In the genomic region with DNA sequence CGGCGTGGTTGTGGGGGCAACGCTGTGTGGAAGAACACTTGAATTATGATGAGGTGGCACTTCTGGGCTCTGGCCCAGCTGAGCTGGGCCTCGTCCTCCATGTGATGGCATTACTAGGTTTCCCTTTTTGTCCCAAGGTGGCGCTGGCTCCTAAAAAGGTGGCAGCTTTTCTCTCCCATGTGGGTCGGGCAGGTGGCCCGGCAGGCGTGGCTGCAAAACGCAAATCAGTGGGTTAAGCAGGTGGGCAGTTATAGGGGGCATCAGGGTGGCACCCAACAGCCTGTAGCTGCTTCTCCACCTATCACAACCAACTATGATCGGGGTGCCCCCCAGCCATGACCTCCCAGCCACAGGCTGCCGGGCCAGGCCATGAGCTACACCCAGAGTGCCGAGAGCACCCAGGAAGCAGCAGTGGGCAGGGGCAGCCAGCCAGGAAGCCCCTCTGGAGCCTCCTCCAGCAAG, we compare ENCODE assay signal across 19 cellular contexts. TPM values are rescaled to one million over a fixed set of nuclear protein-coding genes. Genes with fewer than 3 reads are reported as not detected.
DNase-seq lines count a peak whose midpoint lies in the region; ATAC-seq and TF ChIP-seq lines count a peak whose summit lies in the region.
"Had no signal": no experiment of that assay in that cellular context is flagged by ENCODE, and none has a peak within 500 bp of the region (broad histone marks: within the 10 kb centered on the region; RNA-seq: fewer than 3 reads in every experiment).

No MANE protein-coding gene starts in this region.

- H3K27me3 ChIP-seq in spleen (replicated peaks in 1 of 7), result peaks cover 0 to 89% (median 7%) of the 10 kb centered on the region in 7 donors

- TF ChIP-seq CTCF in LNCAP (IDR thresholded peaks at IDR 0.05), result peak; percentile 40
- TF ChIP-seq CTCF in VCaP (conservative IDR thresholded peaks at IDR 0.05), result 0 out of 2 replicates have a peak, but pooled peaks have one; percentile 11
- TF ChIP-seq CTCF in spleen (IDR thresholded peaks at IDR 0.05 in 8 of 11, conservative IDR thresholded peaks at IDR 0.05 in 3 of 11), result no peak
- TF ChIP-seq CTCF in omental fat pad (IDR thresholded peaks at IDR 0.05), result no peak

- peaks cover 0 to 12% (median 0%) of the 10 kb centered on the region in 6 donors for H3K4me1 ChIP-seq in spleen
- H3K4me1 ChIP-seq: parathyroid adenoma had no signal

- TF ChIP-seq POLR2A in spleen (IDR thresholded peaks at IDR 0.05), result no peak

- DNase-seq in Right ventricle myocardium superior (peak; percentile 20), left cardiac atrium (no peak), spleen (peak; percentile 49), iPS-NIHi7 (ENCODE audit: extremely low spot score) (no peak), omental fat pad (ENCODE audit: low spot score) (no peak), kidney tubule cell (ENCODE audit: low spot score) (no peak)
- DNase-seq: amygdala; central memory CD4-positive, alpha-beta T cell; COR-L47; naive B cell; NCI-H1436 treated with DMSO at 0.1 percent for 48 hours; NCI-H2227 treated with DMSO at 0.1 percent for 48 hours; NK-92 treated with Interleukin-12 subunit alpha and Interleukin-12 subunit beta, amount 100 ng/mL, for 24 hours; stimulated activated CD4-positive, alpha-beta T cell treated with anti-CD3 and anti-CD28 coated beads, Interleukin-4, amount 100 ng/mL, for 24 hours; T-helper 17 cell had no signal

- no peaks in the 10 kb centered on the region for H3K9me3 ChIP-seq in spleen

- no peak overlapping the region for H3K27ac ChIP-seq in VCaP
- no peak overlapping the region for H3K27ac ChIP-seq in spleen
- H3K27ac ChIP-seq: parathyroid adenoma had no signal

- no peaks in the 10 kb centered on the region for H3K36me3 ChIP-seq in spleen

- WGBS in spleen, 5 donors, result 56 to 77% (median 62%) methylated on average over 9 to 12 of the region's 12 CpGs

- intact Hi-C loops in Right ventricle myocardium superior (cut with DNase I), result no loop called here
- intact Hi-C loops in left cardiac atrium (cut with DNase I), result loop anchor here in 1 of 2 donors (10.0 kb wide), 1 partner anchor 140 kb away; a partner anchor contains a TSS
- intact Hi-C loops in spleen (cut with DNase I; ENCODE audit: low total_unique reads), result no loop called here

- ATAC-seq in Right ventricle myocardium superior (ENCODE audit: poor library complexity) (no peak), left cardiac atrium (no peak), omental fat pad (ENCODE audit: low FRiP score) (no peak)
- ATAC-seq: T-helper 17 cell had no signal

- H3K4me3 ChIP-seq in spleen, result no peak overlapping the region
- H3K4me3 ChIP-seq: lung had no signal

RNA-seq across cellular contexts. Expression of a gene that starts 59.6 kb away (rescaled TPM):
- total RNA-seq in Right ventricle myocardium superior, result 21.2 TPM
- 10 to 100 TPM; 13.2 to 14.7 TPM for total RNA-seq in left cardiac atrium
- 100 to 1,000 TPM in 4 of 7 donors, 10 to 100 TPM in 3; 80.3 to 135 (median 109) TPM for total RNA-seq in spleen
- 10 to 100 TPM; 23.2 to 51.5 (median 23.9) TPM for polyA plus RNA-seq in spleen
- 10 to 100 TPM in 3 of 4 donors, 1 to 10 TPM in 1; 9.9 to 42.2 (median 17.0) TPM for total RNA-seq in omental fat pad

Comparison
In these comparisons a context has a peak if more than half of its experiments do, and no peak if none do; other contexts are left out.
1. DNase-seq: peak in Right ventricle myocardium superior (single experiment) and spleen (single experiment); none in left cardiac atrium (single experiment), iPS-NIHi7 (single experiment), omental fat pad (single experiment) and kidney tubule cell (single experiment).
2. CTCF ChIP-seq: peak in LNCAP (single experiment) and VCaP (single experiment); none in spleen (0 of 11) and omental fat pad (0 of 3).